Comparison of ENCODE assay signal across 18 cellular contexts in genomic region chr12:80938397-80938796, GRCh38. TPM values are rescaled to one million over a fixed set of nuclear protein-coding genes. Genes with fewer than 3 reads are reported as not detected.
DNase-seq lines count a peak whose midpoint lies in the region; ATAC-seq, FAIRE-seq and TF ChIP-seq lines count a peak whose summit lies in the region.
"Had no signal": no experiment of that assay in that cellular context is flagged by ENCODE, and none has a peak within 500 bp of the region (broad histone marks: within the 10 kb centered on the region; RNA-seq: fewer than 3 reads in every experiment).

No MANE protein-coding gene starts in this region.

- no peaks in the 10 kb centered on the region for H3K4me1 ChIP-seq in astrocyte (ENCODE audit: insufficient read depth, low read length)
- peaks cover 8% of the 10 kb centered on the region for H3K4me1 ChIP-seq in lower lobe of right lung

- CTCF ChIA-PET in BJ (lab: Yijun Ruan, JAX) = interaction anchor here (1.1 kb wide), 1 partner anchor 97 kb away, joined by 3 read pairs; no protein-coding TSS in a partner anchor

- H2AFZ ChIP-seq in astrocyte (ENCODE audit: low read depth, low read length) = no peak overlapping the region

- peak; percentile 30 for ATAC-seq in GM21825 (IDR thresholded peaks at IDR 0.05; ENCODE audit: unreplicated experiment)
- ATAC-seq in lower lobe of right lung = no peak
- no peak for ATAC-seq in sciatic nerve

- FAIRE-seq in astrocyte (lab: Jason Lieb, UNC) = no peak

- H3K4me1 Mint-ChIP-seq in astrocyte (ENCODE audit: low read depth, unreplicated experiment) (no peaks in the 10 kb centered on the region), chondrocyte (ENCODE audit: low read depth) (peaks cover 24% of the 10 kb centered on the region)
- peaks cover 5% of the 10 kb centered on the region for H3K4me1 Mint-ChIP-seq in activated T-helper 1 cell treated with anti-CD3 and anti-CD28 coated beads, Interleukin-12 subunit alpha, Interleukin-12 subunit beta, Interleukin-2, Interleukin-4 antibody, amounts not matched to agents 30 ng/mL and 10 ng/mL and 1 ng/mL, durations not matched to agents 14 hours and 24 hours and 36 hours (ENCODE audit: low read depth)
- H3K4me1 Mint-ChIP-seq: B cell; central memory CD8-positive, alpha-beta T cell had no signal

- H3K27ac Mint-ChIP-seq in astrocyte (ENCODE audit: unreplicated experiment) (no peak overlapping the region), chondrocyte (ENCODE audit: unreplicated experiment) (no peak overlapping the region)
- no peak overlapping the region for H3K27ac Mint-ChIP-seq in activated T-helper 1 cell treated with anti-CD3 and anti-CD28 coated beads, Interleukin-12 subunit alpha, Interleukin-12 subunit beta, Interleukin-2, Interleukin-4 antibody, amounts not matched to agents 30 ng/mL and 10 ng/mL and 1 ng/mL, durations not matched to agents 14 hours and 24 hours and 36 hours
- H3K27ac Mint-ChIP-seq: B cell; T-helper 1 cell treated with Interleukin-12 subunit alpha and Interleukin-12 subunit beta and Interleukin-4 antibody, amounts not matched to agents 30 μg/mL and 1 μg/mL, for 36 hours had no signal

- H3K27me3 ChIP-seq in BJ (ENCODE audit: control insufficient read depth, insufficient read depth, low read length) (no peaks in the 10 kb centered on the region), astrocyte (ENCODE audit: insufficient read depth, low read length) (no peaks in the 10 kb centered on the region), lower lobe of right lung (ENCODE audit: low read depth) (no peaks in the 10 kb centered on the region)

- H3K27ac ChIP-seq in astrocyte (ENCODE audit: low read depth, low read length) = no peak overlapping the region
- no peak overlapping the region for H3K27ac ChIP-seq in lower lobe of right lung

- H3K9me3 ChIP-seq in astrocyte (ENCODE audit: insufficient read depth, low read depth, low read length) (no peaks in the 10 kb centered on the region), lower lobe of right lung (no peaks in the 10 kb centered on the region)
- H3K9me3 ChIP-seq: esophagus muscularis mucosa had no signal

- peaks cover 14% of the 10 kb centered on the region for H3K27me3 Mint-ChIP-seq in astrocyte (ENCODE audit: low read depth, unreplicated experiment)
- H3K27me3 Mint-ChIP-seq in chondrocyte (ENCODE audit: low read depth) = peaks cover 10% of the 10 kb centered on the region
- H3K27me3 Mint-ChIP-seq in activated T-helper 1 cell treated with anti-CD3 and anti-CD28 coated beads, Interleukin-12 subunit alpha, Interleukin-12 subunit beta, Interleukin-2, Interleukin-4 antibody, amounts not matched to agents 30 ng/mL and 10 ng/mL and 1 ng/mL, durations not matched to agents 14 hours and 24 hours and 36 hours (ENCODE audit: insufficient read depth) = peaks cover 32% of the 10 kb centered on the region
- H3K27me3 Mint-ChIP-seq: central memory CD8-positive, alpha-beta T cell had no signal

- H3K9ac ChIP-seq in astrocyte (ENCODE audit: low read length) = no peak overlapping the region

- H3K4me3 Mint-ChIP-seq in astrocyte (ENCODE audit: unreplicated experiment) = no peak overlapping the region
- no peak overlapping the region for H3K4me3 Mint-ChIP-seq in chondrocyte (ENCODE audit: unreplicated experiment)
- H3K4me3 Mint-ChIP-seq in activated T-helper 1 cell treated with anti-CD3 and anti-CD28 coated beads, Interleukin-12 subunit alpha, Interleukin-12 subunit beta, Interleukin-2, Interleukin-4 antibody, amounts not matched to agents 30 ng/mL and 10 ng/mL and 1 ng/mL, durations not matched to agents 14 hours and 24 hours and 36 hours = no peak overlapping the region
- H3K4me3 Mint-ChIP-seq: B cell; central memory CD8-positive, alpha-beta T cell had no signal

- no peaks in the 10 kb centered on the region for H3K79me2 ChIP-seq in astrocyte (ENCODE audit: insufficient read depth, low read length)

- TF ChIP-seq CTCF in BJ (IDR thresholded peaks at IDR 0.05; ENCODE audit: insufficient read depth, low read depth, low read length) = no peak
- no peak for TF ChIP-seq CTCF in astrocyte (IDR thresholded peaks at IDR 0.05; ENCODE audit: insufficient read depth, low read depth, low read length)
- TF ChIP-seq CTCF in lower lobe of right lung (IDR thresholded peaks at IDR 0.05) = no peak
- TF ChIP-seq CTCF in chondrocyte (IDR thresholded peaks at IDR 0.05) = no peak

- H3K4me2 ChIP-seq in astrocyte (ENCODE audit: low read length) = peak overlapping the region; percentile 97

- intact Hi-C loops in lower lobe of right lung (cut with DNase I) (no loop called here), sciatic nerve (cut with DNase I) (no loop called here)
- intact Hi-C loops in activated T-helper 1 cell treated with anti-CD3 and anti-CD28 coated beads, Interleukin-12 subunit alpha, Interleukin-12 subunit beta, Interleukin-2, Interleukin-4 antibody, amounts not matched to agents 30 ng/mL and 10 ng/mL and 1 ng/mL, durations not matched to agents 14 hours and 24 hours and 36 hours (cut with micrococcal nuclease) = no loop called here

- H3K9me3 Mint-ChIP-seq in astrocyte (ENCODE audit: unreplicated experiment) (no peaks in the 10 kb centered on the region), chondrocyte (ENCODE audit: low read depth) (no peaks in the 10 kb centered on the region)
- no peaks in the 10 kb centered on the region for H3K9me3 Mint-ChIP-seq in activated T-helper 1 cell treated with anti-CD3 and anti-CD28 coated beads, Interleukin-12 subunit alpha, Interleukin-12 subunit beta, Interleukin-2, Interleukin-4 antibody, amounts not matched to agents 30 ng/mL and 10 ng/mL and 1 ng/mL, durations not matched to agents 14 hours and 24 hours and 36 hours
- H3K9me3 Mint-ChIP-seq: T-helper 1 cell treated with Interleukin-12 subunit alpha and Interleukin-12 subunit beta and Interleukin-4 antibody, amounts not matched to agents 30 μg/mL and 1 μg/mL, for 36 hours had no signal

- H3K36me3 Mint-ChIP-seq in astrocyte (ENCODE audit: low read depth, unreplicated experiment) = no peaks in the 10 kb centered on the region
- H3K36me3 Mint-ChIP-seq in chondrocyte (ENCODE audit: low read depth) = no peaks in the 10 kb centered on the region
- H3K36me3 Mint-ChIP-seq in activated T-helper 1 cell treated with anti-CD3 and anti-CD28 coated beads, Interleukin-12 subunit alpha, Interleukin-12 subunit beta, Interleukin-2, Interleukin-4 antibody, amounts not matched to agents 30 ng/mL and 10 ng/mL and 1 ng/mL, durations not matched to agents 14 hours and 24 hours and 36 hours (ENCODE audit: low read depth) = no peaks in the 10 kb centered on the region

- POLR2A ChIA-PET in BJ (lab: Charles Lee) = no interaction called here

- H3K36me3 ChIP-seq in BJ (ENCODE audit: control insufficient read depth, insufficient read depth, low read length) = no peaks in the 10 kb centered on the region
- no peaks in the 10 kb centered on the region for H3K36me3 ChIP-seq in astrocyte (ENCODE audit: insufficient read depth, low read length)
- no peaks in the 10 kb centered on the region for H3K36me3 ChIP-seq in lower lobe of right lung
- H3K36me3 ChIP-seq: esophagus muscularis mucosa had no signal

- H3K4me3 ChIP-seq in BJ (ENCODE audit: low read depth, low read length) (peak overlapping the region; percentile 84; the same call in 1 of the 2 replicates), astrocyte (ENCODE audit: insufficient read depth, low read depth, low read length) (no peak overlapping the region), lower lobe of right lung (peak overlapping the region; percentile 71)

- no peak for DNase-seq in BJ (ENCODE audit: low read depth)
- DNase-seq in astrocyte (ENCODE audit: low read depth) = no peak
- DNase-seq in lower lobe of right lung = no peak
- no peak for DNase-seq in chondrocyte (ENCODE audit: low spot score)
- DNase-seq in activated CD8-positive, alpha-beta memory T cell treated with anti-CD3 and anti-CD28 coated beads, Interleukin-2, amount 50 U/mL, for 4 hours = no peak
- no peak for DNase-seq in activated T-helper 1 cell treated with anti-CD3 and anti-CD28 coated beads, Interleukin-12 subunit alpha, Interleukin-12 subunit beta, Interleukin-2, Interleukin-4 antibody, amounts not matched to agents 30 ng/mL and 10 ng/mL and 1 ng/mL, durations not matched to agents 14 hours and 24 hours and 36 hours (ENCODE audit: low spot score)
- no peak for DNase-seq in sciatic nerve (ENCODE audit: low spot score)
- DNase-seq: activated CD4-positive, alpha-beta T cell treated with anti-CD3 and anti-CD28 coated beads, Interleukin-2, amount 50 U/mL, for 48 hours; activated naive CD4-positive, alpha-beta T cell; islet precursor cell; OCI-M1; stimulated activated CD4-positive, alpha-beta T cell treated with anti-CD3 and anti-CD28 coated beads, Interleukin-1b, Interleukin-23, amount 100 ng/mL, for 48 hours; stimulated activated naive CD4-positive, alpha-beta T cell had no signal

- no peaks in the 10 kb centered on the region for H4K20me1 ChIP-seq in astrocyte (ENCODE audit: insufficient read depth, low read length)

RNA-seq across cellular contexts. Expression of gene LIN7A, which starts 0.7 kb away (rescaled TPM):
- polyA plus RNA-seq in BJ (2011; rRNA removed) = 15.4 and 24.0 TPM in 2 replicates
- polyA minus RNA-seq in BJ (2011; rRNA and poly(A)+ RNA removed) = 9.8 and 19.9 TPM in 2 replicates
- 1.6 and 2.2 TPM in 2 replicates for total RNA-seq in astrocyte
- 14.6 TPM for total RNA-seq in lower lobe of right lung
- total RNA-seq in chondrocyte = 0.80 to 27.1 TPM (median 0.92 TPM) in 3 replicates
- total RNA-seq in activated T-helper 1 cell treated with anti-CD3 and anti-CD28 coated beads, Interleukin-12 subunit alpha, Interleukin-12 subunit beta, Interleukin-2, Interleukin-4 antibody, amounts not matched to agents 30 ng/mL and 10 ng/mL and 1 ng/mL, durations not matched to agents 14 hours and 24 hours and 36 hours = 1.5 and 2.1 TPM in 2 replicates
- total RNA-seq in sciatic nerve = 16.5 TPM
- total RNA-seq: B cell had no signal
